Comparison of ENCODE assay signal across 16 cellular contexts in the genomic region with DNA sequence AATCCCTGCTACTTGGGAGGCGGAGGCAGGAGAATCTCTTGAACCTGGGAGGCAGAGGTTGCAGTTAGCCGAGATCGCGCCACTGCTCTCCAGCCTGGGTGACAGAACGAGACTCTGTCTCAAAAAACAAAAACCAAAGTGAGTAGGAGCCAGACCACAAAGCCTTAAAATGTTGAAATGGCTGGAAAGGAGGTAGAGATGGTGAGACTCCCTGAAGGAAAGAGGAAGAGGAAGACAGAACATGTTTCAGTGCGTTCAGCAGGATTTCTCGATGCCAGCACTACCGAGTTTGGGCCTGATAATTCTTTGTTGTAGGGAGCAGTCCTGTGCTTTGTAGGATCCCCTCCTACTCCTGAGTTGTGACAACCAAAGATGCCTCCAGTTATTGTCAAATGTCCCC.
A peak's percentile ranks its signal among the peaks of the same experiment; 100 is the strongest.
DNase-seq lines count a peak whose midpoint lies in the region; ATAC-seq lines count a peak whose summit lies in the region.
"Had no signal": no experiment of that assay in that cellular context is flagged by ENCODE, and none has a peak within 500 bp of the region (broad histone marks: within the 10 kb centered on the region; RNA-seq: fewer than 3 reads in every experiment).

No MANE protein-coding gene starts in this region.

- peak overlapping the region; percentile 1 for H3K27ac Mint-ChIP-seq in activated CD4-positive, alpha-beta T cell treated with anti-CD3 and anti-CD28 coated beads for 36 hours
- H3K27ac Mint-ChIP-seq in activated CD4-positive, alpha-beta T cell treated with anti-CD3 and anti-CD28 coated beads, Interleukin-2, amount 10 ng/mL, durations not matched to agents 24 days and 14 days: no peak overlapping the region
- H3K27ac Mint-ChIP-seq in central memory CD8-positive, alpha-beta T cell (ENCODE audit: low read depth): peak overlapping the region; percentile 47

- intact Hi-C loops in activated CD4-positive, alpha-beta T cell treated with anti-CD3 and anti-CD28 coated beads for 36 hours (cut with DNase I, micrococcal nuclease): no loop called here
- intact Hi-C loops in activated CD4-positive, alpha-beta T cell treated with anti-CD3 and anti-CD28 coated beads, Interleukin-2, amount 10 ng/mL, durations not matched to agents 24 days and 14 days (cut with micrococcal nuclease): no loop called here
- intact Hi-C loops in sciatic nerve (cut with DNase I): no loop called here

- CTCF ChIA-PET in activated CD4-positive, alpha-beta T cell treated with anti-CD3 and anti-CD28 coated beads for 36 hours (lab: Charles Lee): no interaction called here

- no peaks in the 10 kb centered on the region for H3K27me3 Mint-ChIP-seq in activated CD4-positive, alpha-beta T cell treated with anti-CD3 and anti-CD28 coated beads for 36 hours
- H3K27me3 Mint-ChIP-seq in activated CD4-positive, alpha-beta T cell treated with anti-CD3 and anti-CD28 coated beads, Interleukin-2, amount 10 ng/mL, durations not matched to agents 24 days and 14 days: no peaks in the 10 kb centered on the region
- H3K27me3 Mint-ChIP-seq in central memory CD8-positive, alpha-beta T cell: no peaks in the 10 kb centered on the region
- H3K27me3 Mint-ChIP-seq: effector memory CD8-positive, alpha-beta T cell; naive thymus-derived CD4-positive, alpha-beta T cell had no signal

- ATAC-seq in activated CD4-positive, alpha-beta T cell treated with anti-CD3 and anti-CD28 coated beads for 36 hours: no peak
- no peak for ATAC-seq in central memory CD8-positive, alpha-beta T cell (replicated peaks; ENCODE audit: extremely low read depth, poor library complexity, severe bottlenecking)
- ATAC-seq in sciatic nerve: peak; percentile 42
- ATAC-seq in HG02852 (IDR thresholded peaks at IDR 0.05; ENCODE audit: unreplicated experiment): no peak
- no peak for ATAC-seq in HG03108 (IDR thresholded peaks at IDR 0.05; ENCODE audit: unreplicated experiment)
- ATAC-seq: effector memory CD8-positive, alpha-beta T cell; naive thymus-derived CD4-positive, alpha-beta T cell had no signal

- POLR2A ChIA-PET in activated CD4-positive, alpha-beta T cell treated with anti-CD3 and anti-CD28 coated beads for 36 hours (lab: Charles Lee): no interaction called here

- DNase-seq in activated CD4-positive, alpha-beta T cell treated with anti-CD3 and anti-CD28 coated beads for 36 hours: no peak
- DNase-seq in activated CD4-positive, alpha-beta T cell treated with anti-CD3 and anti-CD28 coated beads, Interleukin-2, amount 10 ng/mL, durations not matched to agents 24 days and 14 days: no peak
- DNase-seq in NOMO-1 (lab: John Stamatoyannopoulos, UW; ENCODE audit: unreplicated experiment in 2 of 2) (peak; percentile 16 to 66), sciatic nerve (ENCODE audit: low spot score) (no peak), NCI-H187 (lab: John Stamatoyannopoulos, UW) (no peak)
- no peak for DNase-seq in central memory CD8-positive, alpha-beta T cell (ENCODE audit: low spot score in 2 of 2)
- DNase-seq: activated effector memory CD4-positive, alpha-beta T cell treated with Interleukin-2 at 50 U/mL for 16 hours; central memory CD4-positive, alpha-beta T cell; DMS79; effector memory CD8-positive, alpha-beta T cell; naive thymus-derived CD4-positive, alpha-beta T cell; NCI-H146; posterior cingulate gyrus; stimulated activated CD4-positive, alpha-beta T cell treated with anti-CD3 and anti-CD28 coated beads, Interleukin-2, amount 100 ng/mL, for 48 hours had no signal

- no peak overlapping the region for H3K4me3 Mint-ChIP-seq in activated CD4-positive, alpha-beta T cell treated with anti-CD3 and anti-CD28 coated beads for 36 hours
- H3K4me3 Mint-ChIP-seq in activated CD4-positive, alpha-beta T cell treated with anti-CD3 and anti-CD28 coated beads, Interleukin-2, amount 10 ng/mL, durations not matched to agents 24 days and 14 days: no peak overlapping the region
- H3K4me3 Mint-ChIP-seq in central memory CD8-positive, alpha-beta T cell: no peak overlapping the region
- H3K4me3 Mint-ChIP-seq: naive thymus-derived CD4-positive, alpha-beta T cell had no signal

- H3K4me1 Mint-ChIP-seq in activated CD4-positive, alpha-beta T cell treated with anti-CD3 and anti-CD28 coated beads for 36 hours: peaks cover 30% of the 10 kb centered on the region
- H3K4me1 Mint-ChIP-seq in activated CD4-positive, alpha-beta T cell treated with anti-CD3 and anti-CD28 coated beads, Interleukin-2, amount 10 ng/mL, durations not matched to agents 24 days and 14 days: peaks cover 15% of the 10 kb centered on the region
- peaks cover 34% of the 10 kb centered on the region for H3K4me1 Mint-ChIP-seq in central memory CD8-positive, alpha-beta T cell

- peaks cover 6% of the 10 kb centered on the region for H3K36me3 Mint-ChIP-seq in activated CD4-positive, alpha-beta T cell treated with anti-CD3 and anti-CD28 coated beads for 36 hours (ENCODE audit: low read depth)
- peaks cover 10% of the 10 kb centered on the region for H3K36me3 Mint-ChIP-seq in activated CD4-positive, alpha-beta T cell treated with anti-CD3 and anti-CD28 coated beads, Interleukin-2, amount 10 ng/mL, durations not matched to agents 24 days and 14 days (ENCODE audit: low read depth)
- peaks cover 12% of the 10 kb centered on the region for H3K36me3 Mint-ChIP-seq in central memory CD8-positive, alpha-beta T cell (ENCODE audit: insufficient read depth)

- H3K9me3 Mint-ChIP-seq in activated CD4-positive, alpha-beta T cell treated with anti-CD3 and anti-CD28 coated beads for 36 hours (ENCODE audit: low read depth): no peaks in the 10 kb centered on the region
- H3K9me3 Mint-ChIP-seq in activated CD4-positive, alpha-beta T cell treated with anti-CD3 and anti-CD28 coated beads, Interleukin-2, amount 10 ng/mL, durations not matched to agents 24 days and 14 days: no peaks in the 10 kb centered on the region
- H3K9me3 Mint-ChIP-seq in central memory CD8-positive, alpha-beta T cell: no peaks in the 10 kb centered on the region
- H3K9me3 Mint-ChIP-seq: effector memory CD8-positive, alpha-beta T cell; naive thymus-derived CD4-positive, alpha-beta T cell had no signal

Comparison
In these comparisons a context has a peak if more than half of its experiments do, and no peak if none do; other contexts are left out.
1. DNase-seq: peak in NOMO-1 (2 of 2); none in activated CD4-positive, alpha-beta T cell treated with anti-CD3 and anti-CD28 coated beads for 36 hours (single experiment), activated CD4-positive, alpha-beta T cell treated with anti-CD3 and anti-CD28 coated beads, Interleukin-2, amount 10 ng/mL, durations not matched to agents 24 days and 14 days (single experiment), central memory CD8-positive, alpha-beta T cell (0 of 2), sciatic nerve (single experiment) and NCI-H187 (0 of 2).